Comparison of ENCODE assay signal across 21 cellular contexts in the genomic region with DNA sequence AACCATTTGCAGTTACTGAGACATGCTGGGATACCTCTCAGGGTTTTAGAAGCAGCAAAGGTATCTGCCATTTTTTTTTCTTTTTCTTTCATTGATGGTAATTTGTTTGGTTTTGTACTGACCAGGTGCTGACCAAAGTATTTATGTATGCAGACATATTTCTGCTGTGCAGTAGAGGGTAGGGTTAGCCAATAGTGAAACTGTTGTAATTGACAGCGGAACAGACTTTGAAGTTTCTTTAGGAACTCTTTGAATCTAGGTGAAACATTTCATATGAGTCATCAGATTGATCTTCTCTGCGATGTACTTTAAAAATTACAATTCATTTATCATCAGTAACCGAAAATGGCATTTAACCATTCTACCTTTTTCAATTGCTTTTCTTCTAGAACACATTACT.
"Had no signal": no experiment of that assay in that cellular context is flagged by ENCODE, and none has a peak within 500 bp of the region (broad histone marks: within the 10 kb centered on the region; RNA-seq: fewer than 3 reads in every experiment).

No MANE protein-coding gene starts in this region.

- H3K36me3 ChIP-seq: brain microvascular endothelial cell, colonic mucosa, neutrophil, suprapubic skin, transverse colon, vagina had no signal

- H3K27ac ChIP-seq: brain microvascular endothelial cell, colonic mucosa, neutrophil, parathyroid adenoma, suprapubic skin, transverse colon, vagina, VCaP had no signal

- H3K4me2 ChIP-seq: smooth muscle cell had no signal

- H2AFZ ChIP-seq: parathyroid adenoma had no signal

- H3K79me2 ChIP-seq: parathyroid adenoma had no signal

- H3K4me1 ChIP-seq: colonic mucosa, parathyroid adenoma, suprapubic skin, transverse colon, vagina had no signal

- H3K9me3 Mint-ChIP-seq: activated naive CD4-positive, alpha-beta T cell treated with anti-CD3 and anti-CD28 coated beads for 36 hours; activated T-cell treated with anti-CD3 and anti-CD28 coated beads, Interleukin-2, amount 50 U/mL, for 24 hours; stimulated activated naive CD8-positive, alpha-beta T cell treated with anti-CD3 and anti-CD28 coated beads, Interleukin-15, amount 100 ng/mL, for 72 hours had no signal

- H3K9ac ChIP-seq: parathyroid adenoma had no signal

- H3K27ac Mint-ChIP-seq: activated naive CD4-positive, alpha-beta T cell treated with anti-CD3 and anti-CD28 coated beads for 36 hours; activated T-cell treated with anti-CD3 and anti-CD28 coated beads, Interleukin-2, amount 50 U/mL, for 24 hours; mesothelial cell of epicardium; natural killer cell treated with Interleukin-12 subunit alpha and Interleukin-12 subunit beta and Interleukin-15 and Interleukin-18, amount 100 ng/mL, for 72 hours; stimulated activated naive CD8-positive, alpha-beta T cell treated with anti-CD3 and anti-CD28 coated beads, Interleukin-15, amount 100 ng/mL, for 72 hours had no signal

- H3K27me3 Mint-ChIP-seq: stimulated activated naive CD8-positive, alpha-beta T cell treated with anti-CD3 and anti-CD28 coated beads, Interleukin-15, amount 100 ng/mL, for 72 hours had no signal

- H3K4me3 Mint-ChIP-seq: activated naive CD4-positive, alpha-beta T cell treated with anti-CD3 and anti-CD28 coated beads for 36 hours; activated T-cell treated with anti-CD3 and anti-CD28 coated beads, Interleukin-2, amount 50 U/mL, for 24 hours; mesothelial cell of epicardium; natural killer cell treated with Interleukin-12 subunit alpha and Interleukin-12 subunit beta and Interleukin-15 and Interleukin-18, amount 100 ng/mL, for 72 hours; stimulated activated naive CD8-positive, alpha-beta T cell treated with anti-CD3 and anti-CD28 coated beads, Interleukin-15, amount 100 ng/mL, for 72 hours had no signal

- DNase-seq: activated CD4-positive, alpha-beta T cell treated with anti-CD3 and anti-CD28 coated beads, Interleukin-2, amount 50 U/mL, for 48 hours; activated naive CD4-positive, alpha-beta T cell treated with anti-CD3 and anti-CD28 coated beads for 36 hours; activated T-cell treated with anti-CD3 and anti-CD28 coated beads, Interleukin-2, amount 50 U/mL, for 24 hours; brain microvascular endothelial cell; central memory CD4-positive, alpha-beta T cell; colonic mucosa; foreskin melanocyte; glutamatergic neuron; kidney; stimulated activated CD4-positive, alpha-beta T cell treated with anti-CD3 and anti-CD28 coated beads, Interleukin-4, amount 100 ng/mL, for 1 hour; stimulated activated naive CD8-positive, alpha-beta T cell treated with anti-CD3 and anti-CD28 coated beads, Interleukin-15, amount 100 ng/mL, for 72 hours; transverse colon had no signal

- H3K27me3 ChIP-seq: brain microvascular endothelial cell, colonic mucosa, neutrophil, suprapubic skin, transverse colon, vagina had no signal

- H3K36me3 Mint-ChIP-seq: mesothelial cell of epicardium; natural killer cell treated with Interleukin-12 subunit alpha and Interleukin-12 subunit beta and Interleukin-15 and Interleukin-18, amount 100 ng/mL, for 72 hours had no signal

- H3K4me3 ChIP-seq: colonic mucosa, lung, smooth muscle cell, suprapubic skin, transverse colon, vagina had no signal

- H3K9me3 ChIP-seq: colonic mucosa, neutrophil, suprapubic skin, transverse colon, vagina had no signal

- ATAC-seq: natural killer cell treated with Interleukin-12 subunit alpha and Interleukin-12 subunit beta and Interleukin-15 and Interleukin-18, amount 100 ng/mL, for 72 hours; stimulated activated naive CD8-positive, alpha-beta T cell treated with anti-CD3 and anti-CD28 coated beads, Interleukin-15, amount 100 ng/mL, for 72 hours had no signal
